In genomic region chr1:236982380-236982779, GRCh38 we compare ENCODE assay signal across 17 cellular contexts. TPM values are rescaled to one million over a fixed set of nuclear protein-coding genes. Genes with fewer than 3 reads are reported as not detected.
DNase-seq lines count a peak whose midpoint lies in the region; ATAC-seq, FAIRE-seq and TF ChIP-seq lines count a peak whose summit lies in the region.
"Had no signal": no experiment of that assay in that cellular context is flagged by ENCODE, and none has a peak within 500 bp of the region (broad histone marks: within the 10 kb centered on the region; RNA-seq: fewer than 3 reads in every experiment).

No MANE protein-coding gene starts in this region.

- H3F3A ChIP-seq in GM23338 (replicated peaks; ENCODE audit: low read depth): no peaks in the 10 kb centered on the region

- no peaks in the 10 kb centered on the region for H3K9me3 Mint-ChIP-seq in GM23338
- H3K9me3 Mint-ChIP-seq in glutamatergic neuron (ENCODE audit: unreplicated experiment): peaks cover 14% of the 10 kb centered on the region

- FAIRE-seq in GM12891 (lab: Jason Lieb, UNC): no peak
- FAIRE-seq: HTR-8/SVneo had no signal

- H3K27me3 ChIP-seq in GM23338 (ENCODE audit: insufficient read depth) (no peaks in the 10 kb centered on the region), right cardiac atrium (ENCODE audit: control insufficient read depth, insufficient read depth) (no peaks in the 10 kb centered on the region), foreskin keratinocyte (no peaks in the 10 kb centered on the region)
- H3K27me3 ChIP-seq: SJSA1 had no signal

- TF ChIP-seq CTCF in GM23338 (conservative IDR thresholded peaks at IDR 0.05; ENCODE audit: low read depth in 2 of 2) (no peak), glutamatergic neuron (IDR thresholded peaks at IDR 0.05; ENCODE audit: partially characterized antibody, unreplicated experiment) (no peak), foreskin keratinocyte (conservative IDR thresholded peaks at IDR 0.05) (no peak)

- WGBS in right cardiac atrium: 64% methylated on average over 1 of the region's 1 CpG

- H3K36me3 ChIP-seq in GM23338 (ENCODE audit: insufficient read depth): no peaks in the 10 kb centered on the region; the same call in 1 of the 2 replicates
- H3K36me3 ChIP-seq: SJSA1 had no signal

- H3K27ac ChIP-seq in GM23338 (ENCODE audit: low read depth): no peak overlapping the region
- peak overlapping the region; percentile 90 for H3K27ac ChIP-seq in right cardiac atrium (ENCODE audit: low read length)
- no peak overlapping the region for H3K27ac ChIP-seq in foreskin keratinocyte
- H3K27ac ChIP-seq: SJSA1 had no signal

- H3K79me2 ChIP-seq in GM23338 (replicated peaks; ENCODE audit: insufficient read depth): no peaks in the 10 kb centered on the region

- H3K27me3 Mint-ChIP-seq in GM23338 (ENCODE audit: insufficient read depth, low read depth, poor library complexity) (peaks cover 4% of the 10 kb centered on the region), glutamatergic neuron (ENCODE audit: unreplicated experiment) (peaks cover 9% of the 10 kb centered on the region)
- H3K27me3 Mint-ChIP-seq: IgD-negative memory B cell had no signal

- H3K9me2 ChIP-seq in GM23338 (ENCODE audit: insufficient read depth): peaks cover 11% of the 10 kb centered on the region; the same call in 1 of the 2 replicates

- ATAC-seq in GM23338 (no peak), right cardiac atrium (peak; percentile 70 to 83), foreskin keratinocyte (no peak)

- H3K4me2 ChIP-seq in GM23338: no peak overlapping the region

- H3K9me3 ChIP-seq in right cardiac atrium (ENCODE audit: control insufficient read depth, low read length): no peaks in the 10 kb centered on the region

- intact Hi-C loops in right cardiac atrium (cut with DNase I): no loop called here

- peaks cover 6% of the 10 kb centered on the region; the same call in 1 of the 2 replicates for H3K4me1 ChIP-seq in GM23338 (ENCODE audit: insufficient read depth)
- H3K4me1 ChIP-seq in right cardiac atrium (ENCODE audit: control insufficient read depth, insufficient read depth, low read length): peaks cover 8% of the 10 kb centered on the region
- H3K4me1 ChIP-seq in foreskin keratinocyte: no peaks in the 10 kb centered on the region
- H3K4me1 ChIP-seq: SJSA1 had no signal

- H3K4me3 Mint-ChIP-seq in GM23338 (no peak overlapping the region), glutamatergic neuron (ENCODE audit: unreplicated experiment) (peak overlapping the region; percentile 23)
- H3K4me3 Mint-ChIP-seq: H9, IgD-negative memory B cell had no signal

- H3K4me3 ChIP-seq in GM23338 (no peak overlapping the region), right cardiac atrium (ENCODE audit: low read length) (no peak overlapping the region)
- H3K4me3 ChIP-seq: SJSA1 had no signal

- H3K4me1 Mint-ChIP-seq in GM23338 (peaks cover 4% of the 10 kb centered on the region; the same call in 1 of the 3 replicates), glutamatergic neuron (ENCODE audit: low read depth, unreplicated experiment) (peaks cover 15% of the 10 kb centered on the region)
- H3K4me1 Mint-ChIP-seq: IgD-negative memory B cell had no signal

- no peaks in the 10 kb centered on the region for H4K20me1 ChIP-seq in GM23338 (replicated peaks; ENCODE audit: insufficient read depth)

- H3K36me3 Mint-ChIP-seq in GM23338 (ENCODE audit: low read depth) (no peaks in the 10 kb centered on the region; the same call in 2 of the 3 replicates), glutamatergic neuron (ENCODE audit: unreplicated experiment) (peaks cover 9% of the 10 kb centered on the region)
- H3K36me3 Mint-ChIP-seq: IgD-negative memory B cell had no signal

- H2AFZ ChIP-seq in GM23338: 0 out of 2 replicates have a peak overlapping the region, but pooled peaks have one; percentile 69

- no peak for DNase-seq in GM23338 (ENCODE audit: low spot score)
- DNase-seq in NCI-H524 (lab: John Stamatoyannopoulos, UW): peak; percentile 94 to 98
- DNase-seq in glutamatergic neuron: no peak
- DNase-seq in right cardiac atrium: no peak
- no peak for DNase-seq in GM12891 (ENCODE audit: insufficient read length, low spot score)
- no peak for DNase-seq in foreskin keratinocyte
- no peak for DNase-seq in NOMO-1 treated with DMSO at 0.1 percent for 48 hours (lab: John Stamatoyannopoulos, UW; ENCODE audit: unreplicated experiment)
- DNase-seq: COR-L47, H9, Kasumi-1, NCI-H1105, NCI-H187 treated with DMSO at 0.1 percent for 48 hours, NCI-H510A treated with DMSO at 0.1 percent for 48 hours had no signal

- H3K27ac Mint-ChIP-seq in GM23338: no peak overlapping the region
- peak overlapping the region; percentile 74 for H3K27ac Mint-ChIP-seq in glutamatergic neuron (ENCODE audit: unreplicated experiment)
- H3K27ac Mint-ChIP-seq: H9, IgD-negative memory B cell had no signal

- TF ChIP-seq POLR2A in GM12891 (IDR thresholded peaks at IDR 0.05; ENCODE audit: low read depth, low read length): no peak

TF ChIP-seq in GM23338, 12 proteins besides CTCF, POLR2A, EP300 and RAD21:
- TF ChIP-seq EZH2phosphoT487 (IDR thresholded peaks at IDR 0.05; ENCODE audit: unreplicated experiment) (no peak), NANOG (IDR thresholded peaks at IDR 0.05; ENCODE audit: borderline replicate concordance) (no peak), ZNF114 (CRISPR knock-in tag; IDR thresholded peaks at IDR 0.05) (no peak), ZNF331 (CRISPR knock-in tag; IDR thresholded peaks at IDR 0.05; ENCODE audit: low read depth) (no peak)

TF ChIP-seq in GM12891, 5 proteins besides CTCF, POLR2A, EP300 and RAD21:
- TF ChIP-seq SPI1 (IDR thresholded peaks at IDR 0.05; ENCODE audit: low read depth, low read length): no peak
- no peak for TF ChIP-seq TAF1 (IDR thresholded peaks at IDR 0.05; ENCODE audit: low read depth, low read length)
- TF ChIP-seq POU2F2 (IDR thresholded peaks at IDR 0.05; ENCODE audit: low read depth, low read length): no peak
- TF ChIP-seq PAX5 (IDR thresholded peaks at IDR 0.05; ENCODE audit: insufficient read depth, low read length, severe bottlenecking): no peak
- no peak for TF ChIP-seq POLR2AphosphoS5 (IDR thresholded peaks at IDR 0.05; ENCODE audit: low read depth, low read length)

RNA-seq across cellular contexts. Expression of gene MT1HL1, which starts 21.9 kb away (rescaled TPM):
- total RNA-seq in GM23338 (2014; rRNA removed; shearing (Covaris generic)): not detected in 2 replicates
- polyA plus RNA-seq in GM23338 (2016; fragmentation: Nextera tagmentation; extraction: Ambion mirVana) (not detected in 2 replicates), right cardiac atrium (not detected), foreskin keratinocyte (not detected in 2 replicates)
- total RNA-seq in glutamatergic neuron (ENCODE audit: unreplicated experiment) (not detected), right cardiac atrium (not detected), foreskin keratinocyte (not detected in 2 replicates)
- not detected for polyA plus RNA-seq in GM12891 (2012; ENCODE audit: low read depth, missing spikeins)
- total RNA-seq: H9, OCI-LY7, SJSA1 had no signal
- polyA plus RNA-seq: IgD-negative memory B cell had no signal

RNA-seq across cellular contexts. Expression of gene RYR2, which starts 59.6 kb away (rescaled TPM):
- 6.7 and 10.0 TPM in 2 replicates for total RNA-seq in GM23338 (2014; rRNA removed; shearing (Covaris generic))
- polyA plus RNA-seq in GM23338 (2016; fragmentation: Nextera tagmentation; extraction: Ambion mirVana) (1.7 and 8.9 TPM in 2 replicates), right cardiac atrium (166 TPM), foreskin keratinocyte (not detected in 2 replicates)
- total RNA-seq in glutamatergic neuron (ENCODE audit: unreplicated experiment) (47.0 TPM), right cardiac atrium (100 to 1,000 TPM; 479 to 716 (median 511) TPM), foreskin keratinocyte (not detected in 2 replicates)
- polyA plus RNA-seq in GM12891 (2012; ENCODE audit: low read depth, missing spikeins): not detected
- total RNA-seq: OCI-LY7, SJSA1 had no signal
- polyA plus RNA-seq: IgD-negative memory B cell had no signal

Comparison
In these comparisons a context has a peak if more than half of its experiments do, and no peak if none do; other contexts are left out.
1. ATAC-seq: peak in right cardiac atrium (2 of 2); none in GM23338 (single experiment) and foreskin keratinocyte (single experiment).
2. DNase-seq: peak in NCI-H524 (2 of 2); none in GM23338 (single experiment), glutamatergic neuron (single experiment), right cardiac atrium (0 of 3), GM12891 (single experiment), foreskin keratinocyte (0 of 2) and NOMO-1 treated with DMSO at 0.1 percent for 48 hours (single experiment).